Comparison of ENCODE assay signal across 1 cellular context in the genomic region with DNA sequence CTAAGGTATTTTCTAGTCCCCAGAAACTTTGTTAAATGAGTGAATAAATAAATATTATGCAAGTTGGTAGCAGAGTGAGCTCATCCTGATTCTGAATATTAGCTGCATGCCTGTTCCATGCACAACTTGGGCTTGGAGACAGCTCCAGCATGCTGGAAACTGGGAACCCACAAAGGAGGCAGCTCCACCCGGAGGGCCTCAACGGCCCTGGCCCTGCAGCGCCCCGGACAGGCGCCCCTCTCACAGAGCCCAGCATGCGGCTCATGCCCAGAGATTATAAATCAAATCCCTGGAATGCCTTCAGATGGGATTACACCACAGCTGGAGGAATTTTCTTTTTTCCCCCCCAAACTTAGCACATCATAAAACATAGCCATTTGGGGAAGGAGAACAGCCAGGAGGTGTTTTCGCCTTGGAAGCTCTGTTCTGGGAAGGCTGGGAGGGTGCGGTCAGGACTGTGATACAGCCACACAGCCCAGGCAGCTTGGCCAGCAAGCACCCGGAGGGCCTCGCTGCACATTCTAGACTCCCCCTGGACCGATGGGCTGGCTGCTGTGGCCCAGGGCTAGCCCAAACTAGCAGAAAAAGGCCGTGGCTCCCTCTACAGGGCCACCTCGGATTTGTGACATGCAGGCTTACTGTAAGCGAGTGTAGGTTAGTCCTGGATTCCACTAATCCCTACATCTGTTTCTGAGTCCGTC.
TF ChIP-seq lines count a peak whose summit lies in the region.

No MANE protein-coding gene starts in this region.

TF ChIP-seq in WTC11, 78 proteins besides CTCF, POLR2A, EP300 and RAD21 (continued from another document):
- TF ChIP-seq, protein P1, sequence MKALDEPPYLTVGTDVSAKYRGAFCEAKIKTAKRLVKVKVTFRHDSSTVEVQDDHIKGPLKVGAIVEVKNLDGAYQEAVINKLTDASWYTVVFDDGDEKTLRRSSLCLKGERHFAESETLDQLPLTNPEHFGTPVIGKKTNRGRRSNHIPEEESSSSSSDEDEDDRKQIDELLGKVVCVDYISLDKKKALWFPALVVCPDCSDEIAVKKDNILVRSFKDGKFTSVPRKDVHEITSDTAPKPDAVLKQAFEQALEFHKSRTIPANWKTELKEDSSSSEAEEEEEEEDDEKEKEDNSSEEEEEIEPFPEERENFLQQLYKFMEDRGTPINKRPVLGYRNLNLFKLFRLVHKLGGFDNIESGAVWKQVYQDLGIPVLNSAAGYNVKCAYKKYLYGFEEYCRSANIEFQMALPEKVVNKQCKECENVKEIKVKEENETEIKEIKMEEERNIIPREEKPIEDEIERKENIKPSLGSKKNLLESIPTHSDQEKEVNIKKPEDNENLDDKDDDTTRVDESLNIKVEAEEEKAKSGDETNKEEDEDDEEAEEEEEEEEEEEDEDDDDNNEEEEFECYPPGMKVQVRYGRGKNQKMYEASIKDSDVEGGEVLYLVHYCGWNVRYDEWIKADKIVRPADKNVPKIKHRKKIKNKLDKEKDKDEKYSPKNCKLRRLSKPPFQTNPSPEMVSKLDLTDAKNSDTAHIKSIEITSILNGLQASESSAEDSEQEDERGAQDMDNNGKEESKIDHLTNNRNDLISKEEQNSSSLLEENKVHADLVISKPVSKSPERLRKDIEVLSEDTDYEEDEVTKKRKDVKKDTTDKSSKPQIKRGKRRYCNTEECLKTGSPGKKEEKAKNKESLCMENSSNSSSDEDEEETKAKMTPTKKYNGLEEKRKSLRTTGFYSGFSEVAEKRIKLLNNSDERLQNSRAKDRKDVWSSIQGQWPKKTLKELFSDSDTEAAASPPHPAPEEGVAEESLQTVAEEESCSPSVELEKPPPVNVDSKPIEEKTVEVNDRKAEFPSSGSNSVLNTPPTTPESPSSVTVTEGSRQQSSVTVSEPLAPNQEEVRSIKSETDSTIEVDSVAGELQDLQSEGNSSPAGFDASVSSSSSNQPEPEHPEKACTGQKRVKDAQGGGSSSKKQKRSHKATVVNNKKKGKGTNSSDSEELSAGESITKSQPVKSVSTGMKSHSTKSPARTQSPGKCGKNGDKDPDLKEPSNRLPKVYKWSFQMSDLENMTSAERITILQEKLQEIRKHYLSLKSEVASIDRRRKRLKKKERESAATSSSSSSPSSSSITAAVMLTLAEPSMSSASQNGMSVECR (CRISPR knock-in tag; IDR thresholded peaks at IDR 0.05; ENCODE audit: borderline replicate concordance), result no peak
TF ChIP-seq in WTC11: peak in this region for 1.
